Comparison of ENCODE assay signal across 23 cellular contexts in the genomic region with DNA sequence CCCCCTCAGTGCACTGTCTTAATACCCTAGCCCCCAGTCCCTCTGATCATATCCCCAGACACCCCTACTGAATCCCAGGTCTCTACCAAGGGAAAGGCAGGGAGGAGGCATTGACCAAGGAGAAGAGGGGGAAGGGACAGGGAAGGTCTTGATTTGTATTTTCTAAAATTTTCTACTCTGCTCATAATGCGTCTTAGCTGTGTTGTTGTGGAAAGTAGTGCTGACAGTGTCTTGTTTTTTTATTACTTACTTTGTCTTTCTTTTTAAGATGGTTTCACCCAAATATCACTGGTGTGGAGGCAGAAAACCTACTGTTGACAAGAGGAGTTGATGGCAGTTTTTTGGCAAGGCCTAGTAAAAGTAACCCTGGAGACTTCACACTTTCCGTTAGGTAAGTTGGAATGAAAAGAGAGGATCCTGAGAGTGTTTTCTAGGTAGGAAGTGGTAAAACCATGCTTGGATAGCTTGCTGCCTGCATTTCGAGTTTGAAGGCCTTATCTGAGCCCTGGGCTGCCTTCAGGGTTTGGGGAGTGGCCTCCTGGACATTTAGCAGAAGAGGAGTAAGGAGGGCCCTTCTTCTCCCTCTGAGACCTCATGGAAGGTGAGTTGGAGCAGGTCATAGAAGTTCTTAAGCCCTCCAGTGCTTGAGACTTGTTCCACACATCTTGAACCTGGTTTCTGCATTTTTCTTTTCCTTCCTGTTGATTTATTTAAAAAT. TPM values are rescaled to one million over a fixed set of nuclear protein-coding genes. Genes with fewer than 3 reads are reported as not detected.
DNase-seq lines count a peak whose midpoint lies in the region; ATAC-seq and TF ChIP-seq lines count a peak whose summit lies in the region.
"Had no signal": no experiment of that assay in that cellular context is flagged by ENCODE, and none has a peak within 500 bp of the region (broad histone marks: within the 10 kb centered on the region; RNA-seq: fewer than 3 reads in every experiment).

No MANE protein-coding gene starts in this region.

- H3K9me3 ChIP-seq in CD4-positive, CD25-positive, alpha-beta regulatory T cell (ENCODE audit: control insufficient read depth in 2 of 2, low read length in 2 of 2), result no peaks in the 10 kb centered on the region
- H3K9me3 ChIP-seq in CD8-positive, alpha-beta memory T cell (ENCODE audit: low read length), result no peaks in the 10 kb centered on the region
- H3K9me3 ChIP-seq: left ventricle myocardium inferior, tibial nerve had no signal

- no peak for DNase-seq in CD4-positive, CD25-positive, alpha-beta regulatory T cell
- DNase-seq in CD8-positive, alpha-beta memory T cell, result no peak
- DNase-seq in WTC11 (ENCODE audit: low spot score), result no peak
- DNase-seq in effector memory CD8-positive, alpha-beta T cell, result no peak
- DNase-seq in KG1 (lab: John Stamatoyannopoulos, UW), result no peak
- DNase-seq in AG20443 (ENCODE audit: low spot score), result no peak
- DNase-seq: activated CD4-positive, alpha-beta T cell treated with anti-CD3 and anti-CD28 coated beads for 48 hours; activated T-cell treated with anti-CD3 and anti-CD28 coated beads, Interleukin-2, amount 50 U/mL, for 1 hour; foreskin fibroblast; IMR-90; left ventricle myocardium inferior; NCI-H1436 treated with DMSO at 0.1 percent for 48 hours; NCI-H2171 treated with DMSO at 0.1 percent for 48 hours; NCI-H526 treated with DMSO at 0.1 percent for 48 hours; stimulated activated CD4-positive, alpha-beta T cell treated with anti-CD3 and anti-CD28 coated beads, Interleukin-2, amount 100 ng/mL, for 24 hours; stimulated activated naive CD4-positive, alpha-beta T cell had no signal

- peak overlapping the region in 2 of 3 donors; percentile 67 to 83 for H3K27ac Mint-ChIP-seq in CD4-positive, CD25-positive, alpha-beta regulatory T cell
- H3K27ac Mint-ChIP-seq in CD8-positive, alpha-beta memory T cell, result peak overlapping the region in 5 of 8 donors; percentile 15 to 81 (median 64)
- peak overlapping the region; percentile 61 for H3K27ac Mint-ChIP-seq in WTC11
- H3K27ac Mint-ChIP-seq in effector memory CD8-positive, alpha-beta T cell, result peak overlapping the region; percentile 87 to 88
- H3K27ac Mint-ChIP-seq: neural progenitor cell had no signal

- CTCF ChIA-PET in CD8-positive, alpha-beta memory T cell (lab: Charles Lee), result interaction anchor here (0.7 kb wide), 1 partner anchor 783 kb away, joined by 3 read pairs; no protein-coding TSS in a partner anchor
- CTCF ChIA-PET in WTC11 (lab: Charles Lee), result no interaction called here

- no peak overlapping the region for H3K27ac ChIP-seq in CD4-positive, CD25-positive, alpha-beta regulatory T cell (ENCODE audit: insufficient read depth, low read length, poor library complexity, severe bottlenecking)
- no peak overlapping the region for H3K27ac ChIP-seq in CD8-positive, alpha-beta memory T cell (ENCODE audit: low read depth, low read length)
- H3K27ac ChIP-seq: cardiac muscle cell, left ventricle myocardium inferior, neural progenitor cell, RWPE1, skin epidermis, tibial nerve had no signal

- POLR2A ChIA-PET in CD8-positive, alpha-beta memory T cell (lab: Charles Lee), result no interaction called here
- POLR2A ChIA-PET in WTC11 (lab: Charles Lee), result no interaction called here

- no peaks in the 10 kb centered on the region for H3K9me3 Mint-ChIP-seq in CD4-positive, CD25-positive, alpha-beta regulatory T cell
- H3K9me3 Mint-ChIP-seq in CD8-positive, alpha-beta memory T cell, result no peaks in the 10 kb centered on the region
- H3K9me3 Mint-ChIP-seq in WTC11, result no peaks in the 10 kb centered on the region
- no peaks in the 10 kb centered on the region for H3K9me3 Mint-ChIP-seq in effector memory CD8-positive, alpha-beta T cell
- H3K9me3 Mint-ChIP-seq: neural progenitor cell had no signal

- H3K36me3 Mint-ChIP-seq in CD4-positive, CD25-positive, alpha-beta regulatory T cell, result peaks cover 17% of the 10 kb centered on the region
- H3K36me3 Mint-ChIP-seq in CD8-positive, alpha-beta memory T cell, result peaks cover 0 to 45% (median 12%) of the 10 kb centered on the region in 3 donors
- peaks cover 27% of the 10 kb centered on the region for H3K36me3 Mint-ChIP-seq in WTC11
- peaks cover 47% of the 10 kb centered on the region for H3K36me3 Mint-ChIP-seq in effector memory CD8-positive, alpha-beta T cell (ENCODE audit: insufficient read depth)

- no peak for ATAC-seq in CD4-positive, CD25-positive, alpha-beta regulatory T cell (ENCODE audit: low read depth in 2 of 2)
- no peak for ATAC-seq in WTC11
- ATAC-seq in effector memory CD8-positive, alpha-beta T cell (replicated peaks), result no peak
- ATAC-seq in GM21723 (IDR thresholded peaks at IDR 0.05; ENCODE audit: unreplicated experiment), result no peak
- ATAC-seq: SK-N-SH treated with all-trans-retinoic acid at 6 μM for 48 hours had no signal

- H3K4me3 Mint-ChIP-seq in CD4-positive, CD25-positive, alpha-beta regulatory T cell, result no peak overlapping the region
- no peak overlapping the region for H3K4me3 Mint-ChIP-seq in CD8-positive, alpha-beta memory T cell
- no peak overlapping the region for H3K4me3 Mint-ChIP-seq in WTC11
- no peak overlapping the region for H3K4me3 Mint-ChIP-seq in effector memory CD8-positive, alpha-beta T cell
- H3K4me3 Mint-ChIP-seq: neural progenitor cell had no signal

- TF ChIP-seq CTCF in WTC11 (IDR thresholded peaks at IDR 0.05), result no peak

- H3K36me3 ChIP-seq in CD4-positive, CD25-positive, alpha-beta regulatory T cell (ENCODE audit: control insufficient read depth, insufficient read depth, low read length), result peaks cover 21% of the 10 kb centered on the region
- H3K36me3 ChIP-seq in CD8-positive, alpha-beta memory T cell (ENCODE audit: insufficient read depth, low read length), result peaks cover 3% of the 10 kb centered on the region
- H3K36me3 ChIP-seq: neural progenitor cell had no signal

- no peaks in the 10 kb centered on the region for H3K27me3 ChIP-seq in CD4-positive, CD25-positive, alpha-beta regulatory T cell (ENCODE audit: control insufficient read depth, insufficient read depth, low read length)
- no peaks in the 10 kb centered on the region for H3K27me3 ChIP-seq in CD8-positive, alpha-beta memory T cell (ENCODE audit: insufficient read depth, low read length, poor library complexity, severe bottlenecking)
- H3K27me3 ChIP-seq: cardiac muscle cell, neural progenitor cell, tibial nerve had no signal

- no peaks in the 10 kb centered on the region for H3K27me3 Mint-ChIP-seq in CD4-positive, CD25-positive, alpha-beta regulatory T cell
- no peaks in the 10 kb centered on the region for H3K27me3 Mint-ChIP-seq in CD8-positive, alpha-beta memory T cell
- H3K27me3 Mint-ChIP-seq in WTC11 (ENCODE audit: low read depth), result no peaks in the 10 kb centered on the region
- H3K27me3 Mint-ChIP-seq in effector memory CD8-positive, alpha-beta T cell, result no peaks in the 10 kb centered on the region

- no peak overlapping the region for H3K4me3 ChIP-seq in CD4-positive, CD25-positive, alpha-beta regulatory T cell (ENCODE audit: low read depth, low read length)
- no peak overlapping the region for H3K4me3 ChIP-seq in CD8-positive, alpha-beta memory T cell (ENCODE audit: low read length)
- H3K4me3 ChIP-seq: cardiac muscle cell, left ventricle myocardium inferior, neural progenitor cell, skin epidermis, tibial nerve had no signal

- peaks cover 7% of the 10 kb centered on the region for H3K4me1 ChIP-seq in CD4-positive, CD25-positive, alpha-beta regulatory T cell (ENCODE audit: control insufficient read depth, insufficient read depth, low read length, poor library complexity, severe bottlenecking)
- peaks cover 6% of the 10 kb centered on the region for H3K4me1 ChIP-seq in CD8-positive, alpha-beta memory T cell (ENCODE audit: insufficient read depth, low read length)
- H3K4me1 ChIP-seq: neural progenitor cell, tibial nerve had no signal

- peaks cover 6 to 22% (median 16%) of the 10 kb centered on the region in 4 donors for H3K4me1 Mint-ChIP-seq in CD4-positive, CD25-positive, alpha-beta regulatory T cell
- H3K4me1 Mint-ChIP-seq in CD8-positive, alpha-beta memory T cell, result peaks cover 15 to 25% (median 18%) of the 10 kb centered on the region in 3 donors
- no peaks in the 10 kb centered on the region for H3K4me1 Mint-ChIP-seq in WTC11
- peaks cover 5 to 12% of the 10 kb centered on the region in 2 donors for H3K4me1 Mint-ChIP-seq in effector memory CD8-positive, alpha-beta T cell (ENCODE audit: low read depth in 2 of 2)
- H3K4me1 Mint-ChIP-seq: neural progenitor cell had no signal

TF ChIP-seq in WTC11, 78 proteins besides CTCF, POLR2A, EP300 and RAD21:
- TF ChIP-seq, protein P1, sequence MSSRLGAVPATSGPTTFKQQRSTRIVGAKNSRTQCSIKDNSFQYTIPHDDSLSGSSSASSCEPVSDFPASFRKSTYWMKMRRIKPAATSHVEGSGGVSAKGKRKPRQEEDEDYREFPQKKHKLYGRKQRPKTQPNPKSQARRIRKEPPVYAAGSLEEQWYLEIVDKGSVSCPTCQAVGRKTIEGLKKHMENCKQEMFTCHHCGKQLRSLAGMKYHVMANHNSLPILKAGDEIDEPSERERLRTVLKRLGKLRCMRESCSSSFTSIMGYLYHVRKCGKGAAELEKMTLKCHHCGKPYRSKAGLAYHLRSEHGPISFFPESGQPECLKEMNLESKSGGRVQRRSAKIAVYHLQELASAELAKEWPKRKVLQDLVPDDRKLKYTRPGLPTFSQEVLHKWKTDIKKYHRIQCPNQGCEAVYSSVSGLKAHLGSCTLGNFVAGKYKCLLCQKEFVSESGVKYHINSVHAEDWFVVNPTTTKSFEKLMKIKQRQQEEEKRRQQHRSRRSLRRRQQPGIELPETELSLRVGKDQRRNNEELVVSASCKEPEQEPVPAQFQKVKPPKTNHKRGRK (CRISPR knock-in tag; IDR thresholded peaks at IDR 0.05; ENCODE audit: borderline replicate concordance), result no peak
- TF ChIP-seq TP53 (CRISPR knock-in tag; IDR thresholded peaks at IDR 0.05) (no peak), FOXJ3 (CRISPR knock-in tag; IDR thresholded peaks at IDR 0.05; ENCODE audit: borderline replicate concordance) (no peak), ELF4 (CRISPR knock-in tag; IDR thresholded peaks at IDR 0.05; ENCODE audit: low read depth) (no peak), MYBL2 (CRISPR knock-in tag; IDR thresholded peaks at IDR 0.05) (no peak), IRF2 (CRISPR knock-in tag; IDR thresholded peaks at IDR 0.05; ENCODE audit: borderline replicate concordance, low read depth) (no peak), NFE2L1 (CRISPR knock-in tag; IDR thresholded peaks at IDR 0.05) (no peak), CREB1 (CRISPR knock-in tag; IDR thresholded peaks at IDR 0.05) (no peak), RORB (CRISPR knock-in tag; IDR thresholded peaks at IDR 0.05) (no peak)

RNA-seq across cellular contexts. Expression of a gene that starts 27.4 kb away (rescaled TPM):
- 51.9 TPM for total RNA-seq in CD4-positive, CD25-positive, alpha-beta regulatory T cell
- 10 to 100 TPM; 57.0 to 66.9 (median 62.2) TPM for polyA plus RNA-seq in CD4-positive, CD25-positive, alpha-beta regulatory T cell
- 100 to 1,000 TPM; 163 to 171 TPM for total RNA-seq in CD8-positive, alpha-beta memory T cell
- 80.2 TPM for polyA plus RNA-seq in CD8-positive, alpha-beta memory T cell
- total RNA-seq in WTC11 (2021), result 112 TPM in 3 replicates

RNA-seq across cellular contexts. Expression of a gene that starts 36.8 kb away (rescaled TPM):
- total RNA-seq in CD4-positive, CD25-positive, alpha-beta regulatory T cell, result 1,320 TPM
- polyA plus RNA-seq in CD4-positive, CD25-positive, alpha-beta regulatory T cell, result 100 to 1,000 TPM; 375 to 624 (median 546) TPM
- total RNA-seq in CD8-positive, alpha-beta memory T cell, result 1,000 to 10,000 TPM; 1,957 to 2,019 TPM
- polyA plus RNA-seq in CD8-positive, alpha-beta memory T cell, result 609 TPM
- total RNA-seq in WTC11 (2021), result 1,730 to 1,803 TPM (median 1,794 TPM) in 3 replicates
